ENCODE assay signal across 10 cellular contexts in the genomic region with DNA sequence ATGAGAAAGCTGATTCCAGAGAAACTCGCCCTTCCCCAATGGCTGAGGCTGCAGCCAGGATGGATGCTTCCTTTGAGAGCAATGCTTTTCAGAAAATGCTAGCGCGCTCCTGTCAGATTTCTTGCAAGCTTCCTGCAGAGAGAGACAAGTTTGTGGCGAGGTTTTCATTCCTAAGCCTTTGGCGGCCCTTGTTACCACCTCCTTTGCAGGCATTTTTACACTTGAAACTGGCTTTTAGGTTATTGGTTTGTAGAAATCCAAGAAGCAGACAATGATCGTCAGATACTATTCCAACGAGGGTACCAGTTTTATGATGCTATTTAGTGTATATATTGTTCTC. TPM values are rescaled to one million over a fixed set of nuclear protein-coding genes. Genes with fewer than 3 reads are reported as not detected.
A peak's percentile ranks its signal among the peaks of the same experiment; 100 is the strongest.
DNase-seq lines count a peak whose midpoint lies in the region; ATAC-seq and TF ChIP-seq lines count a peak whose summit lies in the region.
"Had no signal": no experiment of that assay in that cellular context is flagged by ENCODE, and none has a peak within 500 bp of the region (broad histone marks: within the 10 kb centered on the region; RNA-seq: fewer than 3 reads in every experiment).

No MANE protein-coding gene starts in this region.

- no peak overlapping the region for H3K27ac Mint-ChIP-seq in activated CD8-positive, alpha-beta memory T cell treated with anti-CD3 and anti-CD28 coated beads, Interleukin-2, amount 10 ng/mL, durations not matched to agents 7 days and 5 days
- no peak overlapping the region for H3K27ac Mint-ChIP-seq in activated T-helper 17 cell treated with anti-CD3 and anti-CD28 coated beads, Interleukin-2, amount 50 U/mL, for 72 hours

- peaks cover 88% of the 10 kb centered on the region for H3K27me3 Mint-ChIP-seq in activated CD8-positive, alpha-beta memory T cell treated with anti-CD3 and anti-CD28 coated beads, Interleukin-2, amount 10 ng/mL, durations not matched to agents 7 days and 5 days
- H3K27me3 Mint-ChIP-seq in activated T-helper 17 cell treated with anti-CD3 and anti-CD28 coated beads, Interleukin-2, amount 50 U/mL, for 72 hours = peaks cover 55% of the 10 kb centered on the region

- ATAC-seq in activated CD8-positive, alpha-beta memory T cell treated with anti-CD3 and anti-CD28 coated beads, Interleukin-2, amount 10 ng/mL, durations not matched to agents 7 days and 5 days = no peak
- ATAC-seq in activated T-helper 17 cell treated with anti-CD3 and anti-CD28 coated beads, Interleukin-2, amount 50 U/mL, for 72 hours (replicated peaks) = no peak
- ATAC-seq in GM19324 (IDR thresholded peaks at IDR 0.05; ENCODE audit: low FRiP score, unreplicated experiment) = no peak
- ATAC-seq in right lobe of liver = no peak

- H3K4me3 Mint-ChIP-seq in activated CD8-positive, alpha-beta memory T cell treated with anti-CD3 and anti-CD28 coated beads, Interleukin-2, amount 10 ng/mL, durations not matched to agents 7 days and 5 days = peak overlapping the region; percentile 57
- H3K4me3 Mint-ChIP-seq in activated T-helper 17 cell treated with anti-CD3 and anti-CD28 coated beads, Interleukin-2, amount 50 U/mL, for 72 hours = peak overlapping the region; percentile 72

- H3K36me3 Mint-ChIP-seq in activated CD8-positive, alpha-beta memory T cell treated with anti-CD3 and anti-CD28 coated beads, Interleukin-2, amount 10 ng/mL, durations not matched to agents 7 days and 5 days = no peaks in the 10 kb centered on the region
- H3K36me3 Mint-ChIP-seq in activated T-helper 17 cell treated with anti-CD3 and anti-CD28 coated beads, Interleukin-2, amount 50 U/mL, for 72 hours (ENCODE audit: low read depth) = no peaks in the 10 kb centered on the region

- H3K27ac ChIP-seq in stomach smooth muscle (ENCODE audit: low read length) = no peak overlapping the region
- H3K27ac ChIP-seq in right lobe of liver = no peak overlapping the region

- TF ChIP-seq CTCF in right lobe of liver (IDR thresholded peaks at IDR 0.05) = no peak

- no peaks in the 10 kb centered on the region for H3K9me3 ChIP-seq in iPS-15b (ENCODE audit: control insufficient read depth, insufficient read depth, low read length)
- no peaks in the 10 kb centered on the region for H3K9me3 ChIP-seq in stomach smooth muscle (ENCODE audit: control insufficient read depth in 2 of 2, low read length in 2 of 2)
- H3K9me3 ChIP-seq in right lobe of liver = no peaks in the 10 kb centered on the region

- WGBS in right lobe of liver (ENCODE audit: insufficient coverage, low coverage, low lambda C conversion rate, missing lambda C conversion rate) = 14% methylated on average over 7 of the region's 7 CpGs

- H3K36me3 ChIP-seq in iPS-15b (ENCODE audit: control insufficient read depth, insufficient read depth, low read length) (no peaks in the 10 kb centered on the region), stomach smooth muscle (ENCODE audit: control insufficient read depth in 2 of 2, insufficient read depth in 2 of 2, low read length in 2 of 2) (no peaks in the 10 kb centered on the region), right lobe of liver (no peaks in the 10 kb centered on the region)

- H3K4me1 ChIP-seq in iPS-15b (ENCODE audit: control insufficient read depth, insufficient read depth, low read length) (peaks cover 5% of the 10 kb centered on the region), stomach smooth muscle (ENCODE audit: control insufficient read depth, insufficient read depth, low read length) (peaks cover 18% of the 10 kb centered on the region), right lobe of liver (peaks cover 0 to 10% (median 0%) of the 10 kb centered on the region in 4 donors)

- peak overlapping the region; percentile 65 for H3K4me3 ChIP-seq in iPS-15b (ENCODE audit: low read depth, low read length)
- peak overlapping the region; percentile 48 to 60 for H3K4me3 ChIP-seq in stomach smooth muscle (ENCODE audit: low read length in 2 of 2)
- no peak overlapping the region for H3K4me3 ChIP-seq in right lobe of liver

- DNase-seq in activated CD8-positive, alpha-beta memory T cell treated with anti-CD3 and anti-CD28 coated beads, Interleukin-2, amount 10 ng/mL, durations not matched to agents 7 days and 5 days = no peak
- DNase-seq in activated CD8-positive, alpha-beta memory T cell treated with anti-CD3 and anti-CD28 coated beads, Interleukin-2, amount 50 U/mL, for 4 hours = no peak
- DNase-seq in kidney glomerular epithelial cell (lab: John Stamatoyannopoulos, UW) = no peak
- no peak for DNase-seq in right lobe of liver

- peaks cover 18% of the 10 kb centered on the region for H3K4me1 Mint-ChIP-seq in activated CD8-positive, alpha-beta memory T cell treated with anti-CD3 and anti-CD28 coated beads, Interleukin-2, amount 10 ng/mL, durations not matched to agents 7 days and 5 days
- H3K4me1 Mint-ChIP-seq in activated T-helper 17 cell treated with anti-CD3 and anti-CD28 coated beads, Interleukin-2, amount 50 U/mL, for 72 hours = peaks cover 8% of the 10 kb centered on the region

- H3K9ac ChIP-seq in iPS-15b (ENCODE audit: low read depth, low read length) (no peak overlapping the region), stomach smooth muscle (ENCODE audit: low read length in 2 of 2) (no peak overlapping the region)

- no peak for TF ChIP-seq POLR2A in right lobe of liver (IDR thresholded peaks at IDR 0.05)

- H3K9me3 Mint-ChIP-seq in activated CD8-positive, alpha-beta memory T cell treated with anti-CD3 and anti-CD28 coated beads, Interleukin-2, amount 10 ng/mL, durations not matched to agents 7 days and 5 days (ENCODE audit: low read depth) = no peaks in the 10 kb centered on the region
- no peaks in the 10 kb centered on the region for H3K9me3 Mint-ChIP-seq in activated T-helper 17 cell treated with anti-CD3 and anti-CD28 coated beads, Interleukin-2, amount 50 U/mL, for 72 hours

- CTCF ChIA-PET in activated CD8-positive, alpha-beta memory T cell treated with anti-CD3 and anti-CD28 coated beads, Interleukin-2, amount 10 ng/mL, durations not matched to agents 7 days and 5 days (lab: Charles Lee) = interaction anchor here (1.0 to 6.2 kb wide), 4 partner anchors 12 to 485 kb away, joined by 3 to 57 read pairs (median 3); no protein-coding TSS in a partner anchor

- intact Hi-C loops in right lobe of liver (cut with DNase I) = loop anchor here (5.0 to 10.0 kb wide), 2 partner anchors 294 to 487 kb away; no protein-coding TSS in a partner anchor

- H3K27me3 ChIP-seq in iPS-15b (ENCODE audit: control insufficient read depth, insufficient read depth, low read length) = peaks cover 83% of the 10 kb centered on the region
- H3K27me3 ChIP-seq in stomach smooth muscle (ENCODE audit: control insufficient read depth in 1 of 2, insufficient read depth in 2 of 2, low read length in 2 of 2) = peaks cover 25 to 48% of the 10 kb centered on the region in 2 donors
- peaks cover 6% of the 10 kb centered on the region in 2 donors for H3K27me3 ChIP-seq in right lobe of liver

RNA-seq across cellular contexts. Expression of a gene that starts 1.1 kb away (rescaled TPM):
- not detected for total RNA-seq in activated CD8-positive, alpha-beta memory T cell treated with anti-CD3 and anti-CD28 coated beads, Interleukin-2, amount 10 ng/mL, durations not matched to agents 7 days and 5 days
- total RNA-seq in activated T-helper 17 cell treated with anti-CD3 and anti-CD28 coated beads, Interleukin-2, amount 50 U/mL, for 72 hours = not detected
- 1 to 10 TPM in 3 of 6 experiments, under 1 TPM in 3; 0.02 to 2.7 (median 0.85) TPM for total RNA-seq in right lobe of liver
- total RNA-seq: M059J, myocyte had no signal

Comparison
In these comparisons a context has a peak if more than half of its experiments do, and no peak if none do; other contexts are left out.
1. H3K4me3 ChIP-seq: peak in iPS-15b (single experiment) and stomach smooth muscle (2 of 2); none in right lobe of liver (0 of 3).